9 cellular contexts compared by ENCODE assay signal in genomic region chr13:39451860-39452301, GRCh38.
DNase-seq lines count a peak whose midpoint lies in the region; ATAC-seq and TF ChIP-seq lines count a peak whose summit lies in the region.
"Had no signal": no experiment of that assay in that cellular context is flagged by ENCODE, and none has a peak within 500 bp of the region (broad histone marks: within the 10 kb centered on the region; RNA-seq: fewer than 3 reads in every experiment).

No MANE protein-coding gene starts in this region.

- no peaks in the 10 kb centered on the region for H3K4me1 ChIP-seq in naive thymus-derived CD4-positive, alpha-beta T cell (ENCODE audit: control insufficient read depth in 2 of 2, insufficient read depth in 2 of 2, low read length in 2 of 2)
- H3K4me1 ChIP-seq in stomach = peaks cover 0 to 38% (median 13%) of the 10 kb centered on the region in 4 donors

- ATAC-seq in naive thymus-derived CD4-positive, alpha-beta T cell = peak; percentile 79

- POLR2A ChIA-PET in naive thymus-derived CD4-positive, alpha-beta T cell (lab: Charles Lee) = no interaction called here

- peaks cover 0 to 7% (median 0%) of the 10 kb centered on the region in 7 donors for H3K4me1 Mint-ChIP-seq in naive thymus-derived CD4-positive, alpha-beta T cell
- no peaks in the 10 kb centered on the region for H3K4me1 Mint-ChIP-seq in Calu3 (ENCODE audit: low read depth, unreplicated experiment)

- DNase-seq in GDM1 (lab: John Stamatoyannopoulos, UW) (peak; percentile 86), NCI-H1694 treated with DMSO at 0.1 percent for 48 hours (lab: John Stamatoyannopoulos, UW) (peak; percentile 52), cardiac fibroblast (ENCODE audit: low read depth in 2 of 2) (peak; percentile 58 to 79), stomach (no peak), Calu3 (no peak), NCI-H774 (lab: John Stamatoyannopoulos, UW) (no peak)
- no peak for DNase-seq in naive thymus-derived CD4-positive, alpha-beta T cell
- no peak for DNase-seq in activated naive CD4-positive, alpha-beta T cell treated with anti-CD3 and anti-CD28 coated beads, Interleukin-2, amount 50 U/mL, for 16 hours

- no peak overlapping the region for H3K4me3 ChIP-seq in cardiac fibroblast (replicated peaks in 1 of 2; ENCODE audit: low read depth in 2 of 2, low read length in 2 of 2)
- no peak overlapping the region for H3K4me3 ChIP-seq in naive thymus-derived CD4-positive, alpha-beta T cell (ENCODE audit: low read length)
- H3K4me3 ChIP-seq in stomach = no peak overlapping the region
- H3K4me3 ChIP-seq: suprapubic skin had no signal

- H3K27me3 ChIP-seq in naive thymus-derived CD4-positive, alpha-beta T cell (ENCODE audit: control insufficient read depth in 2 of 2, insufficient read depth in 2 of 2, low read length in 2 of 2) = peaks cover 0 to 4% of the 10 kb centered on the region in 2 donors
- H3K27me3 ChIP-seq in stomach = no peaks in the 10 kb centered on the region
- H3K27me3 ChIP-seq: suprapubic skin had no signal

- H3K4me3 Mint-ChIP-seq in naive thymus-derived CD4-positive, alpha-beta T cell = no peak overlapping the region
- H3K4me3 Mint-ChIP-seq in Calu3 (ENCODE audit: low read depth, unreplicated experiment) = no peak overlapping the region

- TF ChIP-seq CTCF in cardiac fibroblast (IDR thresholded peaks at IDR 0.05; ENCODE audit: low read depth, low read length) (no peak), stomach (IDR thresholded peaks at IDR 0.05) (no peak), Calu3 (IDR thresholded peaks at IDR 0.05; ENCODE audit: unreplicated experiment) (no peak)

- no peak overlapping the region for H3K27ac ChIP-seq in naive thymus-derived CD4-positive, alpha-beta T cell (ENCODE audit: low read depth, low read length)
- peak overlapping the region in 2 of 5 donors; percentile 19 to 47 for H3K27ac ChIP-seq in stomach
- H3K27ac ChIP-seq: suprapubic skin had no signal

- intact Hi-C loops in naive thymus-derived CD4-positive, alpha-beta T cell (cut with micrococcal nuclease) = no loop called here
- intact Hi-C loops in stomach (cut with DNase I; ENCODE audit: low total_unique reads) (no loop called here), Calu3 (cut with micrococcal nuclease; ENCODE audit: unreplicated experiment) (no loop called here)

- CTCF ChIA-PET in naive thymus-derived CD4-positive, alpha-beta T cell (lab: Charles Lee) = no interaction called here
- CTCF ChIA-PET in Calu3 (lab: Charles Lee) = no interaction called here

- BruUV-seq in Calu3 (replicated peaks; lab: Mats Ljungman, UMichigan) = no TSS peak

- H3K27me3 Mint-ChIP-seq in naive thymus-derived CD4-positive, alpha-beta T cell = peaks cover 21 to 50% (median 32%) of the 10 kb centered on the region in 5 donors
- H3K27me3 Mint-ChIP-seq in Calu3 (ENCODE audit: unreplicated experiment) = peaks cover 23% of the 10 kb centered on the region

- H3K9me3 ChIP-seq in naive thymus-derived CD4-positive, alpha-beta T cell (ENCODE audit: control insufficient read depth in 2 of 3, low read length in 3 of 3) = no peaks in the 10 kb centered on the region
- H3K9me3 ChIP-seq in stomach = peaks cover 0 to under 1% (median 0%) of the 10 kb centered on the region in 4 donors
- H3K9me3 ChIP-seq: suprapubic skin had no signal

- H3K36me3 ChIP-seq in naive thymus-derived CD4-positive, alpha-beta T cell (ENCODE audit: control insufficient read depth in 2 of 3, insufficient read depth in 3 of 3, low read length in 3 of 3) = no peaks in the 10 kb centered on the region
- H3K36me3 ChIP-seq in stomach = no peaks in the 10 kb centered on the region
- H3K36me3 ChIP-seq: suprapubic skin had no signal

- no peak for TF ChIP-seq EP300 in stomach (IDR thresholded peaks at IDR 0.05)

- WGBS in stomach, 5 donors = 42 to 70% (median 53%) methylated on average over 4 of the region's 4 CpGs

- TF ChIP-seq POLR2A in stomach (IDR thresholded peaks at IDR 0.05) = no peak

- no peaks in the 10 kb centered on the region for H3K36me3 Mint-ChIP-seq in naive thymus-derived CD4-positive, alpha-beta T cell
- H3K36me3 Mint-ChIP-seq in Calu3 (ENCODE audit: insufficient read depth, unreplicated experiment) = no peaks in the 10 kb centered on the region

- H3K9me3 Mint-ChIP-seq in naive thymus-derived CD4-positive, alpha-beta T cell = peaks cover 0 to 3% (median 0%) of the 10 kb centered on the region in 11 donors
- no peaks in the 10 kb centered on the region for H3K9me3 Mint-ChIP-seq in Calu3 (ENCODE audit: low read depth, unreplicated experiment)

- no peak overlapping the region for H3K27ac Mint-ChIP-seq in naive thymus-derived CD4-positive, alpha-beta T cell
- no peak overlapping the region for H3K27ac Mint-ChIP-seq in Calu3 (ENCODE audit: unreplicated experiment)

Comparison
In these comparisons a context has a peak if more than half of its experiments do, and no peak if none do; other contexts are left out.
1. DNase-seq: peak in GDM1 (single experiment), NCI-H1694 treated with DMSO at 0.1 percent for 48 hours (single experiment) and cardiac fibroblast (2 of 2); none in naive thymus-derived CD4-positive, alpha-beta T cell (0 of 9), activated naive CD4-positive, alpha-beta T cell treated with anti-CD3 and anti-CD28 coated beads, Interleukin-2, amount 50 U/mL, for 16 hours (single experiment), stomach (single experiment), Calu3 (single experiment) and NCI-H774 (single experiment).